ENCODE assay signal across 8 cellular contexts in the genomic region with DNA sequence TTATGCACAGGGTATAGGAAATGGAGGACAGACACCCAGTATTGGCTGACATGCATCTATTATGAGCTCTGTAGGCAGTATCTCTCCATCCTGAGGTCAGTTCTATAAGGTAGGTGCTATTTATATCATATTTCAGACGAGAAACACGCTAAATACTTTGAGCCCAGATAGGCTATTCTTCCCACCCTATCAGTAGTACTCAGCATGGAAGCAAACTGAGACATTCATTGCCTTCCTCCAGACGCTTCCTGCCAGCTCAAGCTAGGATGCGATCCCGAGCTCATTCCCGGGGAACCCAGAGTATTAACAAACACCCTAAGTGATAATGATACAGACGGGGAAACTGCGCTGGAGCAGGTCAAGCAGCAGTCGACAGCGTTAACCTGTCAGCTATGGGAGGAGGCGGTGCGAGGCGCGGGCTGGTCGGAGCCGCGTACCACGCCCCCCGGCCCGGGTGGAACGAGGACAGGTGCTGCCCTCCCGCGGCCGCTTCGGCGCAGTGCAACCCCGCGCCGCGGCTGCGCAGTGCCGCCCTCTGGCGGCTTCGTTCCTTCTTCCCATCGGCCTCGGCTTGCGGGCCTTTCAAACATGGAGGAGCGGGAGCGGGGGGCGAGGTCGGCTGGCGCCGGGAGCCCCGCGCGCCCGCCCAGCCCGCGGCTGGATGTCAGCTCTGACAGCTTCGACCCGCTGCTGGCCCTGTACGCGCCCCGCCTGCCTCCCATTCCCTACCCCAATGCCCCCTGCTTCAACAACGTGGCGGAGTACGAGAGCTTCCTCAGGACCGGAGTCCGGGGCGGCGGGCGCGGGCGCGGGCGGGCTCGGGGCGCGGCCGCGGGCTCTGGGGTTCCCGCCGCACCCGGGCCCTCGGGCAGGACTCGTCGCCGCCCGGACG. TPM values are rescaled to one million over a fixed set of nuclear protein-coding genes. Genes with fewer than 3 reads are reported as not detected.
DNase-seq lines count a peak whose midpoint lies in the region; ATAC-seq and TF ChIP-seq lines count a peak whose summit lies in the region.

LSM11 (plus strand) TSS at position 550 of the 892 bp plus-strand sequence; CDS start at position 589, 39 bp downstream.

- peak within 1 kb of the TSS; percentile 82 for H3K18ac ChIP-seq in trophoblast cell (ENCODE audit: low read length)

- peak within 1 kb of the TSS; percentile 67 for H4K91ac ChIP-seq in trophoblast cell (ENCODE audit: low read depth, low read length)

- H3K27ac Mint-ChIP-seq in activated naive CD8-positive, alpha-beta T cell: peak within 1 kb of the TSS; percentile 91

- H3K4ac ChIP-seq in trophoblast cell (ENCODE audit: low read depth, low read length): no peak within 1 kb of the TSS

- H3K4me1 ChIP-seq in trophoblast cell (ENCODE audit: control insufficient read depth in 1 of 2, insufficient read depth in 2 of 2, low read length in 2 of 2) (peaks cover 0 to 7% of the 10 kb centered on the region in 2 experiments), tibial nerve (peaks cover 0 to 20% (median 7%) of the 10 kb centered on the region in 4 donors)

- no peaks in the 10 kb centered on the region for H3K27me3 Mint-ChIP-seq in activated naive CD8-positive, alpha-beta T cell

- H3K27me3 ChIP-seq in trophoblast cell (ENCODE audit: insufficient read depth, low read length) (no peaks in the 10 kb centered on the region), tibial nerve (no peaks in the 10 kb centered on the region)

- peak within 1 kb of the TSS; percentile 91 for H2AFZ ChIP-seq in trophoblast cell (ENCODE audit: insufficient read depth, low read length, poor library complexity)

- H3K36me3 ChIP-seq in trophoblast cell (ENCODE audit: control insufficient read depth in 1 of 2, insufficient read depth in 2 of 2, low read length in 2 of 2): peaks cover 0 to 3% of the 10 kb centered on the region in 2 experiments
- H3K36me3 ChIP-seq in tibial nerve: peaks cover 0 to 19% (median 0%) of the 10 kb centered on the region in 3 donors

- peak within 1 kb of the TSS; percentile 96 for H3K4me3 Mint-ChIP-seq in activated naive CD8-positive, alpha-beta T cell

- intact Hi-C loops in Right ventricle myocardium superior (cut with DNase I): loop anchor here (5.0 kb wide), 1 partner anchor 416 kb away; no protein-coding TSS in a partner anchor

- peak within 1 kb of the TSS; percentile 60 for H4K12ac ChIP-seq in trophoblast cell (ENCODE audit: low read depth, low read length)

- H3K27ac ChIP-seq in trophoblast cell (ENCODE audit: low read depth, low read length) (no peak within 1 kb of the TSS), tibial nerve (peak within 1 kb of the TSS in 2 of 4 donors; percentile 72 to 73)

- H3K4me1 Mint-ChIP-seq in activated naive CD8-positive, alpha-beta T cell (ENCODE audit: low read depth): peaks cover 33% of the 10 kb centered on the region

- peak within 1 kb of the TSS; percentile 63 for H3K9ac ChIP-seq in trophoblast cell (ENCODE audit: low read length)

- H3K4me3 ChIP-seq in GM12865 (ENCODE audit: low read depth, low read length): peak within 1 kb of the TSS; percentile 45
- H3K4me3 ChIP-seq in trophoblast cell (ENCODE audit: low read depth, low read length): peak within 1 kb of the TSS; percentile 93
- peak within 1 kb of the TSS; percentile 53 to 86 (median 69) for H3K4me3 ChIP-seq in tibial nerve

- TF ChIP-seq CTCF in GM12865 (IDR thresholded peaks at IDR 0.05; ENCODE audit: insufficient read depth, low read depth, low read length, missing control alignments) (peak; percentile 100), tibial nerve (IDR thresholded peaks at IDR 0.05) (peak; percentile 99 to 100 (median 100))

- H2BK120ac ChIP-seq in trophoblast cell (ENCODE audit: insufficient read depth, low read length, poor library complexity): peak within 1 kb of the TSS; percentile 61

- no CpG with 5 or more reads among the region's 80 CpGs for WGBS in trophoblast cell (ENCODE audit: extremely low coverage, insufficient coverage, insufficient read length)
- WGBS in tibial nerve, 2 donors: 1% methylated on average over 14 to 44 of the region's 80 CpGs

- H3K4me2 ChIP-seq in trophoblast cell (ENCODE audit: low read length): peak within 1 kb of the TSS; percentile 84

- DNase-seq in GM12865 (ENCODE audit: low read depth) (peak; percentile 92), MV-4-11 (lab: John Stamatoyannopoulos, UW) (peak; percentile 68), Right ventricle myocardium superior (peak; percentile 94), trophoblast cell (peak; percentile 85 to 93), tibial nerve (ENCODE audit: low spot score in 2 of 2) (peak; percentile 78 to 83)

- no peak within 1 kb of the TSS for H2AK5ac ChIP-seq in trophoblast cell (ENCODE audit: low read length)

- H3K9me3 Mint-ChIP-seq in activated naive CD8-positive, alpha-beta T cell (ENCODE audit: low read depth): no peaks in the 10 kb centered on the region

- peak in 1 of 2 donors; percentile 49 for TF ChIP-seq EP300 in tibial nerve (IDR thresholded peaks at IDR 0.05)

- peak in 1 of 2 donors; percentile 26 for TF ChIP-seq POLR2A in tibial nerve (IDR thresholded peaks at IDR 0.05)

- peaks cover 6% of the 10 kb centered on the region for H3K79me2 ChIP-seq in trophoblast cell (ENCODE audit: control insufficient read depth, insufficient read depth, low read length, poor library complexity)

- ATAC-seq in HG02571 (IDR thresholded peaks at IDR 0.05; ENCODE audit: unreplicated experiment) (peak; percentile 94), SK-N-SH treated with all-trans-retinoic acid at 6 μM for 48 hours (peak; percentile 93), Right ventricle myocardium superior (ENCODE audit: poor library complexity) (peak; percentile 97)

- peak within 1 kb of the TSS; percentile 46 for H2BK5ac ChIP-seq in trophoblast cell (ENCODE audit: low read depth, low read length, poor library complexity)

- H3K23ac ChIP-seq in trophoblast cell (ENCODE audit: low read length): peak within 1 kb of the TSS; percentile 18

- H4K8ac ChIP-seq in trophoblast cell (ENCODE audit: low read depth, low read length): peak within 1 kb of the TSS; percentile 69

- H3K14ac ChIP-seq in trophoblast cell (ENCODE audit: low read length): peak within 1 kb of the TSS; percentile 71

- H3K9me3 ChIP-seq in trophoblast cell (ENCODE audit: insufficient read depth, low read depth, low read length) (no peaks in the 10 kb centered on the region), tibial nerve (no peaks in the 10 kb centered on the region)

- peaks cover 7% of the 10 kb centered on the region for H3K79me1 ChIP-seq in trophoblast cell (ENCODE audit: low read length)

- peaks cover 1% of the 10 kb centered on the region for H3K36me3 Mint-ChIP-seq in activated naive CD8-positive, alpha-beta T cell

- H2BK12ac ChIP-seq in trophoblast cell (ENCODE audit: low read length): no peak within 1 kb of the TSS

TF ChIP-seq in SK-N-SH treated with all-trans-retinoic acid at 6 μM for 48 hours, 23 proteins besides CTCF, POLR2A, EP300 and RAD21:
- TF ChIP-seq ZFP3 (CRISPR knock-in tag; IDR thresholded peaks at IDR 0.05) (no peak), TSHZ2 (CRISPR knock-in tag; IDR thresholded peaks at IDR 0.05) (no peak), TCF4 (CRISPR knock-in tag; IDR thresholded peaks at IDR 0.05; ENCODE audit: borderline replicate concordance) (no peak)
- TF ChIP-seq, protein P1, sequence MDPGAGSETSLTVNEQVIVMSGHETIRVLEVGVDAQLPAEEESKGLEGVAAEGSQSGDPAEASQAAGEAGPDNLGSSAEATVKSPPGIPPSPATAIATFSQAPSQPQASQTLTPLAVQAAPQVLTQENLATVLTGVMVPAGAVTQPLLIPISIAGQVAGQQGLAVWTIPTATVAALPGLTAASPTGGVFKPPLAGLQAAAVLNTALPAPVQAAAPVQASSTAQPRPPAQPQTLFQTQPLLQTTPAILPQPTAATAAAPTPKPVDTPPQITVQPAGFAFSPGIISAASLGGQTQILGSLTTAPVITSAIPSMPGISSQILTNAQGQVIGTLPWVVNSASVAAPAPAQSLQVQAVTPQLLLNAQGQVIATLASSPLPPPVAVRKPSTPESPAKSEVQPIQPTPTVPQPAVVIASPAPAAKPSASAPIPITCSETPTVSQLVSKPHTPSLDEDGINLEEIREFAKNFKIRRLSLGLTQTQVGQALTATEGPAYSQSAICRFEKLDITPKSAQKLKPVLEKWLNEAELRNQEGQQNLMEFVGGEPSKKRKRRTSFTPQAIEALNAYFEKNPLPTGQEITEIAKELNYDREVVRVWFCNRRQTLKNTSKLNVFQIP (CRISPR knock-in tag; IDR thresholded peaks at IDR 0.05; ENCODE audit: borderline replicate concordance, low read depth): no peak

RNA-seq across cellular contexts. Expression of gene LSM11, which starts in this region (rescaled TPM):
- 1.3 TPM for total RNA-seq in Right ventricle myocardium superior
- 2.7 and 3.0 TPM in 2 replicates for polyA plus RNA-seq in trophoblast cell (2013)
- total RNA-seq in tibial nerve: 1 to 10 TPM; 2.1 to 4.2 (median 3.6) TPM
